ENCODE assay signal across 1 cellular context in the genomic region with DNA sequence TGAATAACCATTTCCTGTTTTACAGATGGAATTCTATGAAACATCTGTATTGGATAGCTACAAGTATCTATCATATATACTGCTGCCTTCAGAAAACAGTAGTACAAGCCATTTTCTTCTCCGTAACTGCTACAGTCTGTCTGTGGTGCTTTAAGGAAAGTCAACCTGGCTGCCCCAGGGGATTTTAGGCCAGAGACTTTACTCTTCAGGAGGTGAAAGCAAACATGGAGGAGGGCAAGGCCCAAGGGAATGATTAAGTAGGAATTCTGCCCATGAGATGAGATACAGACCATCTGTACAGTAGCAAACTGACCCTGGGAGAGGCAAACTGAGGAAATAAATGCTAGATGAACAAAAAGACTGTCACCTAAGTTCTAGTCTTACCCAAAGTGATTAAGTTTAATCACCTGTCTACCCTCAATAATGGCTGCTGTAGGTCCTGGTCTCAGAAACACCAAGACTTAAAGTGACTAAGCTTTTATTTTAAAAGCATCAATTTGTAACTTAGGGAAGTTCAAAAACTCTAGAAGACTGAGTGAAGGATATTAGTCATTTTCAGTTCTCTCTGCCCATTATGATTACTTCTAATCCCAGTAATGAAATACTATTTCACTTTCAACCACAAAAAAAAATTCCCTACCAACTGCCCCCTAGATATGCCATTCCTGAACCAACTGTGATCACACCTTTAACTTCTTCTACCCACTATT.
TF ChIP-seq lines count a peak whose summit lies in the region.

No MANE protein-coding gene starts in this region.

TF ChIP-seq in GM12878, 131 proteins besides CTCF, POLR2A, EP300 and RAD21 (continued from another document and continues in another):
- TF ChIP-seq, protein P1, sequence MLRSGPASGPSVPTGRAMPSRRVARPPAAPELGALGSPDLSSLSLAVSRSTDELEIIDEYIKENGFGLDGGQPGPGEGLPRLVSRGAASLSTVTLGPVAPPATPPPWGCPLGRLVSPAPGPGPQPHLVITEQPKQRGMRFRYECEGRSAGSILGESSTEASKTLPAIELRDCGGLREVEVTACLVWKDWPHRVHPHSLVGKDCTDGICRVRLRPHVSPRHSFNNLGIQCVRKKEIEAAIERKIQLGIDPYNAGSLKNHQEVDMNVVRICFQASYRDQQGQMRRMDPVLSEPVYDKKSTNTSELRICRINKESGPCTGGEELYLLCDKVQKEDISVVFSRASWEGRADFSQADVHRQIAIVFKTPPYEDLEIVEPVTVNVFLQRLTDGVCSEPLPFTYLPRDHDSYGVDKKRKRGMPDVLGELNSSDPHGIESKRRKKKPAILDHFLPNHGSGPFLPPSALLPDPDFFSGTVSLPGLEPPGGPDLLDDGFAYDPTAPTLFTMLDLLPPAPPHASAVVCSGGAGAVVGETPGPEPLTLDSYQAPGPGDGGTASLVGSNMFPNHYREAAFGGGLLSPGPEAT (IDR thresholded peaks at IDR 0.05; ENCODE audit: low read depth) = peak; percentile 99
- TF ChIP-seq PAX8 (IDR thresholded peaks at IDR 0.05) = no peak
- no peak for TF ChIP-seq POLR2AphosphoS2 (IDR thresholded peaks at IDR 0.05; ENCODE audit: low read depth, low read length)
- peak; percentile 82 for TF ChIP-seq SMARCA5 (IDR thresholded peaks at IDR 0.05)
- TF ChIP-seq TBL1XR1 (IDR thresholded peaks at IDR 0.05; ENCODE audit: low read depth, low read length) = no peak; the same call in 1 of the 2 replicates
- TF ChIP-seq SMAD1 (IDR thresholded peaks at IDR 0.05; ENCODE audit: low read depth, partially characterized antibody) = peak; percentile 84
- peak; percentile 82; the same call in 1 of the 2 replicates for TF ChIP-seq ZNF24 (IDR thresholded peaks at IDR 0.05)
- TF ChIP-seq, protein P2, sequence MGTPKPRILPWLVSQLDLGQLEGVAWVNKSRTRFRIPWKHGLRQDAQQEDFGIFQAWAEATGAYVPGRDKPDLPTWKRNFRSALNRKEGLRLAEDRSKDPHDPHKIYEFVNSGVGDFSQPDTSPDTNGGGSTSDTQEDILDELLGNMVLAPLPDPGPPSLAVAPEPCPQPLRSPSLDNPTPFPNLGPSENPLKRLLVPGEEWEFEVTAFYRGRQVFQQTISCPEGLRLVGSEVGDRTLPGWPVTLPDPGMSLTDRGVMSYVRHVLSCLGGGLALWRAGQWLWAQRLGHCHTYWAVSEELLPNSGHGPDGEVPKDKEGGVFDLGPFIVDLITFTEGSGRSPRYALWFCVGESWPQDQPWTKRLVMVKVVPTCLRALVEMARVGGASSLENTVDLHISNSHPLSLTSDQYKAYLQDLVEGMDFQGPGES (IDR thresholded peaks at IDR 0.05) = no peak
- no peak for TF ChIP-seq BRCA1 (IDR thresholded peaks at IDR 0.05; ENCODE audit: low read depth, low read length)
- TF ChIP-seq SP1 (IDR thresholded peaks at IDR 0.05; ENCODE audit: low read depth, low read length) = peak; percentile 43
- TF ChIP-seq, protein P3, sequence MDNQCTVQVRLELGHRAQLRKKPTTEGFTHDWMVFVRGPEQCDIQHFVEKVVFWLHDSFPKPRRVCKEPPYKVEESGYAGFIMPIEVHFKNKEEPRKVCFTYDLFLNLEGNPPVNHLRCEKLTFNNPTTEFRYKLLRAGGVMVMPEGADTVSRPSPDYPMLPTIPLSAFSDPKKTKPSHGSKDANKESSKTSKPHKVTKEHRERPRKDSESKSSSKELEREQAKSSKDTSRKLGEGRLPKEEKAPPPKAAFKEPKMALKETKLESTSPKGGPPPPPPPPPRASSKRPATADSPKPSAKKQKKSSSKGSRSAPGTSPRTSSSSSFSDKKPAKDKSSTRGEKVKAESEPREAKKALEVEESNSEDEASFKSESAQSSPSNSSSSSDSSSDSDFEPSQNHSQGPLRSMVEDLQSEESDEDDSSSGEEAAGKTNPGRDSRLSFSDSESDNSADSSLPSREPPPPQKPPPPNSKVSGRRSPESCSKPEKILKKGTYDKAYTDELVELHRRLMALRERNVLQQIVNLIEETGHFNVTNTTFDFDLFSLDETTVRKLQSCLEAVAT (IDR thresholded peaks at IDR 0.05) = peak; percentile 88
- TF ChIP-seq EED (IDR thresholded peaks at IDR 0.05; ENCODE audit: low read depth) = peak; percentile 69; the same call in 1 of the 2 replicates
- peak; percentile 93 for TF ChIP-seq DPF2 (IDR thresholded peaks at IDR 0.05)
- peak; percentile 66; the same call in 2 of the 3 replicates for TF ChIP-seq POU2F2 (IDR thresholded peaks at IDR 0.05; ENCODE audit: borderline replicate concordance, low read depth, low read length)
- TF ChIP-seq CREM (IDR thresholded peaks at IDR 0.05; ENCODE audit: low read depth) = peak; percentile 89
- TF ChIP-seq, protein P4, sequence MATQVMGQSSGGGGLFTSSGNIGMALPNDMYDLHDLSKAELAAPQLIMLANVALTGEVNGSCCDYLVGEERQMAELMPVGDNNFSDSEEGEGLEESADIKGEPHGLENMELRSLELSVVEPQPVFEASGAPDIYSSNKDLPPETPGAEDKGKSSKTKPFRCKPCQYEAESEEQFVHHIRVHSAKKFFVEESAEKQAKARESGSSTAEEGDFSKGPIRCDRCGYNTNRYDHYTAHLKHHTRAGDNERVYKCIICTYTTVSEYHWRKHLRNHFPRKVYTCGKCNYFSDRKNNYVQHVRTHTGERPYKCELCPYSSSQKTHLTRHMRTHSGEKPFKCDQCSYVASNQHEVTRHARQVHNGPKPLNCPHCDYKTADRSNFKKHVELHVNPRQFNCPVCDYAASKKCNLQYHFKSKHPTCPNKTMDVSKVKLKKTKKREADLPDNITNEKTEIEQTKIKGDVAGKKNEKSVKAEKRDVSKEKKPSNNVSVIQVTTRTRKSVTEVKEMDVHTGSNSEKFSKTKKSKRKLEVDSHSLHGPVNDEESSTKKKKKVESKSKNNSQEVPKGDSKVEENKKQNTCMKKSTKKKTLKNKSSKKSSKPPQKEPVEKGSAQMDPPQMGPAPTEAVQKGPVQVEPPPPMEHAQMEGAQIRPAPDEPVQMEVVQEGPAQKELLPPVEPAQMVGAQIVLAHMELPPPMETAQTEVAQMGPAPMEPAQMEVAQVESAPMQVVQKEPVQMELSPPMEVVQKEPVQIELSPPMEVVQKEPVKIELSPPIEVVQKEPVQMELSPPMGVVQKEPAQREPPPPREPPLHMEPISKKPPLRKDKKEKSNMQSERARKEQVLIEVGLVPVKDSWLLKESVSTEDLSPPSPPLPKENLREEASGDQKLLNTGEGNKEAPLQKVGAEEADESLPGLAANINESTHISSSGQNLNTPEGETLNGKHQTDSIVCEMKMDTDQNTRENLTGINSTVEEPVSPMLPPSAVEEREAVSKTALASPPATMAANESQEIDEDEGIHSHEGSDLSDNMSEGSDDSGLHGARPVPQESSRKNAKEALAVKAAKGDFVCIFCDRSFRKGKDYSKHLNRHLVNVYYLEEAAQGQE (IDR thresholded peaks at IDR 0.05; ENCODE audit: low read depth, low read length) = no peak
- TF ChIP-seq, protein P5, sequence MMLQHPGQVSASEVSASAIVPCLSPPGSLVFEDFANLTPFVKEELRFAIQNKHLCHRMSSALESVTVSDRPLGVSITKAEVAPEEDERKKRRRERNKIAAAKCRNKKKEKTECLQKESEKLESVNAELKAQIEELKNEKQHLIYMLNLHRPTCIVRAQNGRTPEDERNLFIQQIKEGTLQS (IDR thresholded peaks at IDR 0.05; ENCODE audit: borderline replicate concordance, extremely low read depth, low read depth, low read length) = no peak
- no peak for TF ChIP-seq ZNF274 (IDR thresholded peaks at IDR 0.05; ENCODE audit: insufficient read depth, insufficient read length)
- TF ChIP-seq, protein P6, sequence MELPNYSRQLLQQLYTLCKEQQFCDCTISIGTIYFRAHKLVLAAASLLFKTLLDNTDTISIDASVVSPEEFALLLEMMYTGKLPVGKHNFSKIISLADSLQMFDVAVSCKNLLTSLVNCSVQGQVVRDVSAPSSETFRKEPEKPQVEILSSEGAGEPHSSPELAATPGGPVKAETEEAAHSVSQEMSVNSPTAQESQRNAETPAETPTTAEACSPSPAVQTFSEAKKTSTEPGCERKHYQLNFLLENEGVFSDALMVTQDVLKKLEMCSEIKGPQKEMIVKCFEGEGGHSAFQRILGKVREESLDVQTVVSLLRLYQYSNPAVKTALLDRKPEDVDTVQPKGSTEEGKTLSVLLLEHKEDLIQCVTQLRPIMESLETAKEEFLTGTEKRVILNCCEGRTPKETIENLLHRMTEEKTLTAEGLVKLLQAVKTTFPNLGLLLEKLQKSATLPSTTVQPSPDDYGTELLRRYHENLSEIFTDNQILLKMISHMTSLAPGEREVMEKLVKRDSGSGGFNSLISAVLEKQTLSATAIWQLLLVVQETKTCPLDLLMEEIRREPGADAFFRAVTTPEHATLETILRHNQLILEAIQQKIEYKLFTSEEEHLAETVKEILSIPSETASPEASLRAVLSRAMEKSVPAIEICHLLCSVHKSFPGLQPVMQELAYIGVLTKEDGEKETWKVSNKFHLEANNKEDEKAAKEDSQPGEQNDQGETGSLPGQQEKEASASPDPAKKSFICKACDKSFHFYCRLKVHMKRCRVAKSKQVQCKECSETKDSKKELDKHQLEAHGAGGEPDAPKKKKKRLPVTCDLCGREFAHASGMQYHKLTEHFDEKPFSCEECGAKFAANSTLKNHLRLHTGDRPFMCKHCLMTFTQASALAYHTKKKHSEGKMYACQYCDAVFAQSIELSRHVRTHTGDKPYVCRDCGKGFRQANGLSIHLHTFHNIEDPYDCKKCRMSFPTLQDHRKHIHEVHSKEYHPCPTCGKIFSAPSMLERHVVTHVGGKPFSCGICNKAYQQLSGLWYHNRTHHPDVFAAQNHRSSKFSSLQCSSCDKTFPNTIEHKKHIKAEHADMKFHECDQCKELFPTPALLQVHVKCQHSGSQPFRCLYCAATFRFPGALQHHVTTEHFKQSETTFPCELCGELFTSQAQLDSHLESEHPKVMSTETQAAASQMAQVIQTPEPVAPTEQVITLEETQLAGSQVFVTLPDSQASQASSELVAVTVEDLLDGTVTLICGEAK (IDR thresholded peaks at IDR 0.05; ENCODE audit: borderline replicate concordance) = no peak
- no peak for TF ChIP-seq HDAC2 (IDR thresholded peaks at IDR 0.05)
- no peak for TF ChIP-seq SIN3A (IDR thresholded peaks at IDR 0.05; ENCODE audit: low read depth, low read length)
- TF ChIP-seq ZBED1 (IDR thresholded peaks at IDR 0.05; ENCODE audit: borderline replicate concordance) = peak; percentile 82; the same call in 1 of the 2 replicates
- TF ChIP-seq TCF3 (IDR thresholded peaks at IDR 0.05; ENCODE audit: borderline replicate concordance, insufficient read depth, low read depth, low read length) = no peak
- peak; percentile 91 for TF ChIP-seq IRF4 (IDR thresholded peaks at IDR 0.05; ENCODE audit: low read depth, low read length)
- TF ChIP-seq SPI1 (IDR thresholded peaks at IDR 0.05; ENCODE audit: borderline replicate concordance, insufficient read depth, low read depth, low read length) = peak; percentile 34; the same call in 1 of the 2 replicates
- no peak for TF ChIP-seq FOXK2 (IDR thresholded peaks at IDR 0.05)
- TF ChIP-seq, protein P7, sequence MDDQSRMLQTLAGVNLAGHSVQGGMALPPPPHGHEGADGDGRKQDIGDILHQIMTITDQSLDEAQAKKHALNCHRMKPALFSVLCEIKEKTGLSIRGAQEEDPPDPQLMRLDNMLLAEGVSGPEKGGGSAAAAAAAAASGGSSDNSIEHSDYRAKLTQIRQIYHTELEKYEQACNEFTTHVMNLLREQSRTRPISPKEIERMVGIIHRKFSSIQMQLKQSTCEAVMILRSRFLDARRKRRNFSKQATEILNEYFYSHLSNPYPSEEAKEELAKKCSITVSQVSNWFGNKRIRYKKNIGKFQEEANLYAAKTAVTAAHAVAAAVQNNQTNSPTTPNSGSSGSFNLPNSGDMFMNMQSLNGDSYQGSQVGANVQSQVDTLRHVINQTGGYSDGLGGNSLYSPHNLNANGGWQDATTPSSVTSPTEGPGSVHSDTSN (IDR thresholded peaks at IDR 0.05; ENCODE audit: insufficient replicate concordance, low read depth, low read length) = no peak
- TF ChIP-seq, protein P8, sequence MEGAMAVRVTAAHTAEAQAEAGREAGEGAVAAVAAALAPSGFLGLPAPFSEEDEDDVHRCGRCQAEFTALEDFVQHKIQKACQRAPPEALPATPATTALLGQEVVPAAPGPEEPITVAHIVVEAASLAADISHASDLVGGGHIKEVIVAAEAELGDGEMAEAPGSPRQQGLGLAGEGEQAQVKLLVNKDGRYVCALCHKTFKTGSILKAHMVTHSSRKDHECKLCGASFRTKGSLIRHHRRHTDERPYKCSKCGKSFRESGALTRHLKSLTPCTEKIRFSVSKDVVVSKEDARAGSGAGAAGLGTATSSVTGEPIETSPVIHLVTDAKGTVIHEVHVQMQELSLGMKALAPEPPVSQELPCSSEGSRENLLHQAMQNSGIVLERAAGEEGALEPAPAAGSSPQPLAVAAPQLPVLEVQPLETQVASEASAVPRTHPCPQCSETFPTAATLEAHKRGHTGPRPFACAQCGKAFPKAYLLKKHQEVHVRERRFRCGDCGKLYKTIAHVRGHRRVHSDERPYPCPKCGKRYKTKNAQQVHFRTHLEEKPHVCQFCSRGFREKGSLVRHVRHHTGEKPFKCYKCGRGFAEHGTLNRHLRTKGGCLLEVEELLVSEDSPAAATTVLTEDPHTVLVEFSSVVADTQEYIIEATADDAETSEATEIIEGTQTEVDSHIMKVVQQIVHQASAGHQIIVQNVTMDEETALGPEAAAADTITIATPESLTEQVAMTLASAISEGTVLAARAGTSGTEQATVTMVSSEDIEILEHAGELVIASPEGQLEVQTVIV (IDR thresholded peaks at IDR 0.05; ENCODE audit: borderline replicate concordance, partially characterized antibody) = no peak
- TF ChIP-seq NFYA (IDR thresholded peaks at IDR 0.05; ENCODE audit: borderline replicate concordance, low read depth, low read length) = no peak
- TF ChIP-seq ATF7 (IDR thresholded peaks at IDR 0.05; ENCODE audit: low read depth) = peak; percentile 85
- peak; percentile 94 for TF ChIP-seq IKZF1 (conservative IDR thresholded peaks at IDR 0.05)
- no peak for TF ChIP-seq TARDBP (IDR thresholded peaks at IDR 0.05; ENCODE audit: borderline replicate concordance)
- TF ChIP-seq CBX5 (IDR thresholded peaks at IDR 0.05; ENCODE audit: low read depth) = peak; percentile 73; the same call in 1 of the 2 replicates
- TF ChIP-seq, protein P9, sequence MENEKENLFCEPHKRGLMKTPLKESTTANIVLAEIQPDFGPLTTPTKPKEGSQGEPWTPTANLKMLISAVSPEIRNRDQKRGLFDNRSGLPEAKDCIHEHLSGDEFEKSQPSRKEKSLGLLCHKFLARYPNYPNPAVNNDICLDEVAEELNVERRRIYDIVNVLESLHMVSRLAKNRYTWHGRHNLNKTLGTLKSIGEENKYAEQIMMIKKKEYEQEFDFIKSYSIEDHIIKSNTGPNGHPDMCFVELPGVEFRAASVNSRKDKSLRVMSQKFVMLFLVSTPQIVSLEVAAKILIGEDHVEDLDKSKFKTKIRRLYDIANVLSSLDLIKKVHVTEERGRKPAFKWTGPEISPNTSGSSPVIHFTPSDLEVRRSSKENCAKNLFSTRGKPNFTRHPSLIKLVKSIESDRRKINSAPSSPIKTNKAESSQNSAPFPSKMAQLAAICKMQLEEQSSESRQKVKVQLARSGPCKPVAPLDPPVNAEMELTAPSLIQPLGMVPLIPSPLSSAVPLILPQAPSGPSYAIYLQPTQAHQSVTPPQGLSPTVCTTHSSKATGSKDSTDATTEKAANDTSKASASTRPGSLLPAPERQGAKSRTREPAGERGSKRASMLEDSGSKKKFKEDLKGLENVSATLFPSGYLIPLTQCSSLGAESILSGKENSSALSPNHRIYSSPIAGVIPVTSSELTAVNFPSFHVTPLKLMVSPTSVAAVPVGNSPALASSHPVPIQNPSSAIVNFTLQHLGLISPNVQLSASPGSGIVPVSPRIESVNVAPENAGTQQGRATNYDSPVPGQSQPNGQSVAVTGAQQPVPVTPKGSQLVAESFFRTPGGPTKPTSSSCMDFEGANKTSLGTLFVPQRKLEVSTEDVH (IDR thresholded peaks at IDR 0.05; ENCODE audit: low read depth, partially characterized antibody) = no peak
- no peak for TF ChIP-seq NRF1 (conservative IDR thresholded peaks at IDR 0.05; ENCODE audit: low read depth, low read length)
